In the genomic region with DNA sequence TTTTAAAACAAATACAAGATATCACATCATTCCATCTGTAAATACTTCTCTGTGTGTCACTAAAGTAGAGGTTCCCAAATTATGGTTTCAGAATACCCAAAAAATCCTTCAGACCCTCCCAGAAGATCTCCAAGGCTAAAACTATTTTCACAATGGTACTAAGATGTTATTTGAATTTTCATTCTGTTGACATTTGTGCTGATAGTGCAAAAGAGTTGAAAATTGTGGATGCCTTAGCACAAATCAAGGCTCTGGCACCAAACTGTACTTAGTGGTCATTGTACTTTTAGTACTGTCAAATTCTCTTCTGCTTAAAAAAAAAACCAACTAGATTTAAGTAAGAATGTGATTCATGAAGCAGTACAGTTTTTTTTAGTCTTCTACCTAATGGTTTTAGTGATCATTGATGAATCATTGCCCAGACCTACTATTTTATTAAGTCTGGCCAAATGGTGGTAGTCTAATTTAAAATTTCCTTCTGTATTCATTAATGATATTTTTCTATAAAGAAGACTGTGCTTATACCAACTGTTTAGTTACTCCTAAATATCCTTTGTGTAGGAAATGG, we compare ENCODE assay signal across 17 cellular contexts. TPM values are rescaled to one million over a fixed set of nuclear protein-coding genes. Genes with fewer than 3 reads are reported as not detected.
DNase-seq lines count a peak whose midpoint lies in the region; ATAC-seq, FAIRE-seq and TF ChIP-seq lines count a peak whose summit lies in the region.
"Had no signal": no experiment of that assay in that cellular context is flagged by ENCODE, and none has a peak within 500 bp of the region (broad histone marks: within the 10 kb centered on the region; RNA-seq: fewer than 3 reads in every experiment).

No MANE protein-coding gene starts in this region.

- peak; percentile 49 for DNase-seq in EH (ENCODE audit: low read depth)
- DNase-seq in PC-3, result peak; percentile 14
- no peak for DNase-seq in endothelial cell of umbilical vein (ENCODE audit: low read depth, low spot score)
- DNase-seq in activated CD4-positive, alpha-beta T cell treated with anti-CD3 and anti-CD28 coated beads for 36 hours, result no peak
- no peak for DNase-seq in Karpas-422
- DNase-seq in NCI-H510A treated with DMSO at 0.1 percent for 48 hours (lab: John Stamatoyannopoulos, UW), result no peak
- DNase-seq in T-helper 2 cell, result no peak
- DNase-seq: dermis blood vessel endothelial cell; NCI-H1105; NCI-H345; stimulated activated naive B cell treated with anti-CD40 and anti-IgM and Interleukin-4, amounts not matched to agents 10 μg/mL and 1 μg/mL and 100 μg/mL, for 72 hours; WERI-Rb-1 had no signal

- POLR2A ChIA-PET in PC-3 (lab: Charles Lee; ENCODE audit: unreplicated experiment) (no interaction called here), endothelial cell of umbilical vein (lab: Charles Lee) (no interaction called here)
- POLR2A ChIA-PET in activated CD4-positive, alpha-beta T cell treated with anti-CD3 and anti-CD28 coated beads for 36 hours (lab: Charles Lee), result no interaction called here

- no peak for TF ChIP-seq CTCF in PC-3 (conservative IDR thresholded peaks at IDR 0.05; ENCODE audit: low read depth, low read length)
- no peak for TF ChIP-seq CTCF in endothelial cell of umbilical vein (IDR thresholded peaks at IDR 0.05; ENCODE audit: extremely low read depth in 1 of 2, insufficient read depth in 1 of 2, low read depth in 1 of 2, low read length in 2 of 2)
- TF ChIP-seq CTCF in neutrophil (IDR thresholded peaks at IDR 0.05), result no peak

- H3K27me3 Mint-ChIP-seq in activated CD4-positive, alpha-beta T cell treated with anti-CD3 and anti-CD28 coated beads for 36 hours, result peaks cover 4% of the 10 kb centered on the region
- H3K27me3 Mint-ChIP-seq: B cell; stimulated activated naive B cell treated with anti-CD40 and anti-IgM and Interleukin-4, amounts not matched to agents 10 μg/mL and 1 μg/mL and 100 μg/mL, for 72 hours; type B pancreatic cell had no signal

- H3K4me3 Mint-ChIP-seq in activated CD4-positive, alpha-beta T cell treated with anti-CD3 and anti-CD28 coated beads for 36 hours, result no peak overlapping the region
- H3K4me3 Mint-ChIP-seq: activated T-helper 17 cell treated with anti-CD3 and anti-CD28 coated beads, Interleukin-2, amount 50 U/mL, for 72 hours; B cell; stimulated activated naive B cell treated with anti-CD40 and anti-IgM and Interleukin-4, amounts not matched to agents 10 μg/mL and 1 μg/mL and 100 μg/mL, for 72 hours; type B pancreatic cell had no signal

- no peak for TF ChIP-seq POLR2A in endothelial cell of umbilical vein (IDR thresholded peaks at IDR 0.05; ENCODE audit: low read depth, low read length)

- CTCF ChIA-PET in PC-3 (lab: Charles Lee), result no interaction called here
- CTCF ChIA-PET in endothelial cell of umbilical vein (lab: Charles Lee), result no interaction called here
- CTCF ChIA-PET in activated CD4-positive, alpha-beta T cell treated with anti-CD3 and anti-CD28 coated beads for 36 hours (lab: Charles Lee), result interaction anchor here (0.6 kb wide), 1 partner anchor 410 kb away, joined by 4 read pairs; no protein-coding TSS in a partner anchor

- FAIRE-seq in endothelial cell of umbilical vein (lab: Jason Lieb, UNC), result no peak

- H2AFZ ChIP-seq in PC-3 (ENCODE audit: low read length), result no peak overlapping the region
- no peak overlapping the region for H2AFZ ChIP-seq in endothelial cell of umbilical vein (ENCODE audit: low read depth, low read length)
- H2AFZ ChIP-seq in Karpas-422 (ENCODE audit: low read length), result no peak overlapping the region

- H3K4me2 ChIP-seq in PC-3 (ENCODE audit: low read length) (no peak overlapping the region), endothelial cell of umbilical vein (ENCODE audit: insufficient read depth, low read length) (no peak overlapping the region), Karpas-422 (ENCODE audit: low read depth, low read length, poor library complexity, severe bottlenecking) (no peak overlapping the region)

- no peaks in the 10 kb centered on the region for H3K9me2 ChIP-seq in PC-3 (replicated peaks; ENCODE audit: low read length)
- no peaks in the 10 kb centered on the region for H3K9me2 ChIP-seq in Karpas-422 (replicated peaks; ENCODE audit: insufficient read depth, low read length)

- BruUV-seq in PC-3 (replicated peaks; lab: Mats Ljungman, UMichigan), result no TSS peak
- BruUV-seq in endothelial cell of umbilical vein (replicated peaks; lab: Mats Ljungman, UMichigan), result no TSS peak

- ATAC-seq in PC-3, result no peak
- no peak for ATAC-seq in activated CD4-positive, alpha-beta T cell treated with anti-CD3 and anti-CD28 coated beads for 36 hours
- ATAC-seq: activated T-helper 17 cell treated with anti-CD3 and anti-CD28 coated beads, Interleukin-2, amount 50 U/mL, for 72 hours had no signal

- peaks cover 9% of the 10 kb centered on the region; the same call in 1 of the 2 replicates for H3K79me2 ChIP-seq in PC-3 (ENCODE audit: low read length)
- no peaks in the 10 kb centered on the region for H3K79me2 ChIP-seq in endothelial cell of umbilical vein (ENCODE audit: control insufficient read depth, insufficient read depth, low read length)
- no peaks in the 10 kb centered on the region for H3K79me2 ChIP-seq in Karpas-422 (ENCODE audit: low read length)

- H3K27me3 ChIP-seq in PC-3 (ENCODE audit: low read length) (no peaks in the 10 kb centered on the region), endothelial cell of umbilical vein (ENCODE audit: control insufficient read depth in 2 of 2, insufficient read depth in 2 of 2, low read length in 2 of 2) (no peaks in the 10 kb centered on the region), neutrophil (no peaks in the 10 kb centered on the region), Karpas-422 (ENCODE audit: low read length) (no peaks in the 10 kb centered on the region)

- no peaks in the 10 kb centered on the region for H3K4me1 Mint-ChIP-seq in activated CD4-positive, alpha-beta T cell treated with anti-CD3 and anti-CD28 coated beads for 36 hours
- H3K4me1 Mint-ChIP-seq: activated T-helper 17 cell treated with anti-CD3 and anti-CD28 coated beads, Interleukin-2, amount 50 U/mL, for 72 hours had no signal

- dilution Hi-C loops in endothelial cell of umbilical vein (cut with MboI; ENCODE audit: extremely low pct_ligation_motif_present, low sequenced_read_pairs), result no loop called here

- H3K4me1 ChIP-seq in PC-3 (ENCODE audit: insufficient read depth, low read length), result peaks cover 7% of the 10 kb centered on the region; the same call in 1 of the 2 replicates
- peaks cover 6% of the 10 kb centered on the region for H3K4me1 ChIP-seq in endothelial cell of umbilical vein (ENCODE audit: control insufficient read depth, extremely low read depth, insufficient read depth, low read length)
- H3K4me1 ChIP-seq in neutrophil (ENCODE audit: control insufficient read depth in 1 of 2, insufficient read depth in 1 of 2, low read depth in 1 of 2, low read length in 1 of 2), result peaks cover 40 to 48% of the 10 kb centered on the region in 2 experiments
- no peaks in the 10 kb centered on the region for H3K4me1 ChIP-seq in Karpas-422 (ENCODE audit: low read length)

- H3K27ac Mint-ChIP-seq in activated CD4-positive, alpha-beta T cell treated with anti-CD3 and anti-CD28 coated beads for 36 hours, result no peak overlapping the region
- H3K27ac Mint-ChIP-seq: activated T-helper 17 cell treated with anti-CD3 and anti-CD28 coated beads, Interleukin-2, amount 50 U/mL, for 72 hours; B cell; stimulated activated naive B cell treated with anti-CD40 and anti-IgM and Interleukin-4, amounts not matched to agents 10 μg/mL and 1 μg/mL and 100 μg/mL, for 72 hours; type B pancreatic cell had no signal

- H3K9me3 ChIP-seq in PC-3 (ENCODE audit: low read length) (no peaks in the 10 kb centered on the region), endothelial cell of umbilical vein (replicated peaks; ENCODE audit: control insufficient read depth, insufficient read depth, low read length) (no peaks in the 10 kb centered on the region), neutrophil (no peaks in the 10 kb centered on the region), Karpas-422 (ENCODE audit: low read length) (no peaks in the 10 kb centered on the region)

- H3K27ac ChIP-seq in PC-3 (ENCODE audit: low read length), result no peak overlapping the region
- no peak overlapping the region for H3K27ac ChIP-seq in endothelial cell of umbilical vein (ENCODE audit: insufficient read depth, low read depth, low read length)
- peak overlapping the region; percentile 83 for H3K27ac ChIP-seq in neutrophil
- no peak overlapping the region for H3K27ac ChIP-seq in Karpas-422 (ENCODE audit: low read length)
- H3K27ac ChIP-seq: WERI-Rb-1 had no signal

- no peaks in the 10 kb centered on the region for H3K9me3 Mint-ChIP-seq in activated CD4-positive, alpha-beta T cell treated with anti-CD3 and anti-CD28 coated beads for 36 hours (ENCODE audit: low read depth)
- H3K9me3 Mint-ChIP-seq: activated T-helper 17 cell treated with anti-CD3 and anti-CD28 coated beads, Interleukin-2, amount 50 U/mL, for 72 hours; stimulated activated naive B cell treated with anti-CD40 and anti-IgM and Interleukin-4, amounts not matched to agents 10 μg/mL and 1 μg/mL and 100 μg/mL, for 72 hours; type B pancreatic cell had no signal

- H3K36me3 Mint-ChIP-seq in activated CD4-positive, alpha-beta T cell treated with anti-CD3 and anti-CD28 coated beads for 36 hours (ENCODE audit: low read depth), result no peaks in the 10 kb centered on the region

- no peaks in the 10 kb centered on the region for H3K36me3 ChIP-seq in PC-3 (ENCODE audit: low read depth, low read length)
- no peaks in the 10 kb centered on the region for H3K36me3 ChIP-seq in endothelial cell of umbilical vein (ENCODE audit: control insufficient read depth in 2 of 2, extremely low read depth in 1 of 2, insufficient read depth in 2 of 2, low read length in 2 of 2)
- no peaks in the 10 kb centered on the region for H3K36me3 ChIP-seq in neutrophil
- no peaks in the 10 kb centered on the region for H3K36me3 ChIP-seq in Karpas-422 (ENCODE audit: insufficient read depth, low read length)
- H3K36me3 ChIP-seq: WERI-Rb-1 had no signal

- H3F3A ChIP-seq in PC-3 (ENCODE audit: low read length, unreplicated experiment), result no peaks in the 10 kb centered on the region

- intact Hi-C loops in PC-3 (cut with micrococcal nuclease) (no loop called here), endothelial cell of umbilical vein (cut with micrococcal nuclease) (no loop called here)
- intact Hi-C loops in activated CD4-positive, alpha-beta T cell treated with anti-CD3 and anti-CD28 coated beads for 36 hours (cut with DNase I, micrococcal nuclease), result no loop called here

- H4K20me1 ChIP-seq in PC-3 (ENCODE audit: low read length), result no peaks in the 10 kb centered on the region
- no peaks in the 10 kb centered on the region for H4K20me1 ChIP-seq in endothelial cell of umbilical vein (replicated peaks; ENCODE audit: control insufficient read depth, extremely low read depth, insufficient read depth, low read length)
- 0 out of 2 replicates have a peak, but pooled peaks cover 3% of the 10 kb centered on the region for H4K20me1 ChIP-seq in Karpas-422 (ENCODE audit: insufficient read depth, low read depth, low read length)

- H3K9me1 ChIP-seq in endothelial cell of umbilical vein (replicated peaks; ENCODE audit: control insufficient read depth, extremely low read depth, insufficient read depth, low read length), result no peaks in the 10 kb centered on the region

- H3K4me3 ChIP-seq in PC-3 (ENCODE audit: low read length) (no peak overlapping the region), endothelial cell of umbilical vein (replicated peaks in 1 of 3; ENCODE audit: insufficient read depth in 1 of 3, low read depth in 1 of 3, low read length in 3 of 3) (no peak overlapping the region), neutrophil (ENCODE audit: low read depth in 1 of 2, low read length in 1 of 2) (peak overlapping the region in 1 of 2 experiments; percentile 16), Karpas-422 (ENCODE audit: low read length) (no peak overlapping the region)
- H3K4me3 ChIP-seq: lung had no signal

- H3K9ac ChIP-seq in PC-3 (ENCODE audit: low read length) (no peak overlapping the region), endothelial cell of umbilical vein (replicated peaks; ENCODE audit: extremely low read depth, insufficient read depth, low read length) (no peak overlapping the region), Karpas-422 (ENCODE audit: low read length) (no peak overlapping the region)

RNA-seq across cellular contexts. Expression of a gene that starts 50.5 kb away (rescaled TPM):
- 12.7 and 14.4 TPM in 2 replicates for total RNA-seq in PC-3 (2014; rRNA removed)
- total RNA-seq in endothelial cell of umbilical vein, result 18.7 and 19.1 TPM in 2 replicates
- 17.3 and 21.0 TPM in 2 replicates for polyA plus RNA-seq in endothelial cell of umbilical vein
- polyA plus RNA-seq in endothelial cell of umbilical vein (2011; cell fraction: cytosol; rRNA removed), result 28.6 and 30.0 TPM in 2 replicates
- polyA plus RNA-seq in endothelial cell of umbilical vein (2011; cell fraction: nucleus; rRNA removed), result 24.2 and 27.3 TPM in 2 replicates
- polyA plus RNA-seq in endothelial cell of umbilical vein (2012), result 25.9 and 27.0 TPM in 2 replicates
- 58.5 and 60.3 TPM in 2 replicates for polyA minus RNA-seq in endothelial cell of umbilical vein
- polyA minus RNA-seq in endothelial cell of umbilical vein (2011; cell fraction: cytosol; rRNA and poly(A)+ RNA removed), result 4.8 TPM
- 39.1 and 46.8 TPM in 2 replicates for polyA minus RNA-seq in endothelial cell of umbilical vein (2011; cell fraction: nucleus; rRNA and poly(A)+ RNA removed)
- 1 to 10 TPM; 1.0 to 1.1 TPM for total RNA-seq in activated CD4-positive, alpha-beta T cell treated with anti-CD3 and anti-CD28 coated beads for 36 hours
- total RNA-seq in Karpas-422 (2014; rRNA removed; shearing (Covaris generic); ENCODE audit: low replicate concordance), result 3.6 and 8.5 TPM in 2 replicates

Comparison
In these comparisons a context has a peak if more than half of its experiments do, and no peak if none do; other contexts are left out.
1. DNase-seq: peak in EH (single experiment) and PC-3 (single experiment); none in endothelial cell of umbilical vein (single experiment), activated CD4-positive, alpha-beta T cell treated with anti-CD3 and anti-CD28 coated beads for 36 hours (single experiment), Karpas-422 (single experiment), NCI-H510A treated with DMSO at 0.1 percent for 48 hours (single experiment) and T-helper 2 cell (0 of 5).